Comparison of ENCODE assay signal across 9 cellular contexts in genomic region chr13:48235814-48236135, GRCh38. TPM values are rescaled to one million over a fixed set of nuclear protein-coding genes. Genes with fewer than 3 reads are reported as not detected.
DNase-seq lines count a peak whose midpoint lies in the region; ATAC-seq and TF ChIP-seq lines count a peak whose summit lies in the region.
"Had no signal": no experiment of that assay in that cellular context is flagged by ENCODE, and none has a peak within 500 bp of the region (broad histone marks: within the 10 kb centered on the region; RNA-seq: fewer than 3 reads in every experiment).

No MANE protein-coding gene starts in this region.

- no peak for TF ChIP-seq EP300 in stomach (IDR thresholded peaks at IDR 0.05)

- TF ChIP-seq POLR2A in stomach (IDR thresholded peaks at IDR 0.05) = no peak

- peak; percentile 53 for DNase-seq in NCI-H2171 treated with DMSO at 0.1 percent for 48 hours (lab: John Stamatoyannopoulos, UW)
- no peak for DNase-seq in NCI-H2171 (lab: John Stamatoyannopoulos, UW)
- DNase-seq in ascending aorta (ENCODE audit: low spot score in 2 of 2) = no peak
- DNase-seq in kidney epithelial cell (ENCODE audit: low read depth) = no peak
- DNase-seq in stomach = no peak
- no peak for DNase-seq in COLO668 (lab: John Stamatoyannopoulos, UW; ENCODE audit: unreplicated experiment)
- DNase-seq in AG20443 (ENCODE audit: low spot score) = no peak
- DNase-seq: NCI-H187 treated with DMSO at 0.1 percent for 48 hours had no signal

- intact Hi-C loops in ascending aorta (cut with DNase I) (loop anchor here (1.0 to 10.0 kb wide), 4 partner anchors 169 to 1209 kb away; partner anchors contain the start of genes CAB39L, FNDC3A, RCBTB2 and SETDB2), stomach (cut with DNase I; ENCODE audit: low total_unique reads) (no loop called here)

- 16 to 48% (median 23%) methylated on average over 1 of the region's 1 CpG for WGBS in stomach, 5 donors

- no peak for ATAC-seq in GM18511 (IDR thresholded peaks at IDR 0.05; ENCODE audit: unreplicated experiment)

- H3K4me1 ChIP-seq in ascending aorta = peaks cover 6 to 24% of the 10 kb centered on the region in 2 donors
- peaks cover 17 to 80% (median 56%) of the 10 kb centered on the region in 4 donors for H3K4me1 ChIP-seq in stomach

- H3K9me3 ChIP-seq in ascending aorta = no peaks in the 10 kb centered on the region
- H3K9me3 ChIP-seq in stomach = no peaks in the 10 kb centered on the region

- peak overlapping the region; percentile 100 for H3K27ac ChIP-seq in ascending aorta
- peak overlapping the region; percentile 58 to 100 (median 100) for H3K27ac ChIP-seq in stomach

- TF ChIP-seq CTCF in ascending aorta (IDR thresholded peaks at IDR 0.05) (no peak), kidney epithelial cell (IDR thresholded peaks at IDR 0.05; ENCODE audit: insufficient read depth, low read length, poor library complexity, severe bottlenecking) (no peak), stomach (IDR thresholded peaks at IDR 0.05) (no peak)

- H3K36me3 ChIP-seq in ascending aorta (peaks cover 0 to 8% of the 10 kb centered on the region in 2 donors), kidney epithelial cell (ENCODE audit: control insufficient read depth, insufficient read depth, low read length) (no peaks in the 10 kb centered on the region), stomach (peaks cover 0 to 14% (median 6%) of the 10 kb centered on the region in 4 donors)

- H3K27me3 ChIP-seq in ascending aorta (no peaks in the 10 kb centered on the region), kidney epithelial cell (ENCODE audit: control insufficient read depth, insufficient read depth, low read length) (no peaks in the 10 kb centered on the region), stomach (no peaks in the 10 kb centered on the region)

- H3K4me3 ChIP-seq in ascending aorta (peak overlapping the region; percentile 99 to 100), kidney epithelial cell (ENCODE audit: low read depth, low read length) (peak overlapping the region; percentile 78), stomach (peak overlapping the region; percentile 82 to 97 (median 88))

RNA-seq across cellular contexts. Expression of gene ITM2B, which starts 2.8 kb away (rescaled TPM):
- total RNA-seq in ascending aorta (345 TPM), kidney epithelial cell (241 and 246 TPM in 2 replicates), stomach (100 to 1,000 TPM; 271 to 419 (median 293) TPM)
- polyA plus RNA-seq in stomach = 100 to 1,000 TPM; 113 to 359 (median 141) TPM
